Comparison of ENCODE assay signal across 12 cellular contexts in genomic region chr15:78987891-78988360, GRCh38. TPM values are rescaled to one million over a fixed set of nuclear protein-coding genes. Genes with fewer than 3 reads are reported as not detected.
DNase-seq lines count a peak whose midpoint lies in the region; ATAC-seq and TF ChIP-seq lines count a peak whose summit lies in the region.
"Had no signal": no experiment of that assay in that cellular context is flagged by ENCODE, and none has a peak within 500 bp of the region (broad histone marks: within the 10 kb centered on the region; RNA-seq: fewer than 3 reads in every experiment).

No MANE protein-coding gene starts in this region.

- H3K79me1 ChIP-seq in IMR-90 (ENCODE audit: low read depth in 1 of 2, low read length in 2 of 2) = no peaks in the 10 kb centered on the region; a peak in 1 of 4 replicates

- peak overlapping the region; percentile 96 for H3K18ac ChIP-seq in IMR-90 (ENCODE audit: low read depth, low read length)

- dilution Hi-C loops in IMR-90 (cut with HindIII; ENCODE audit: low sequenced_read_pairs, unreplicated experiment) = no loop called here

- no peak for TF ChIP-seq POLR2A in IMR-90 (IDR thresholded peaks at IDR 0.05; ENCODE audit: low read depth, low read length)
- no peak for TF ChIP-seq POLR2A in breast epithelium (IDR thresholded peaks at IDR 0.05)
- TF ChIP-seq POLR2A in testis (IDR thresholded peaks at IDR 0.05) = no peak

- TF ChIP-seq CTCF in IMR-90 (conservative IDR thresholded peaks at IDR 0.05; ENCODE audit: low read depth, low read length) = no peak
- no peak for TF ChIP-seq CTCF in breast epithelium (IDR thresholded peaks at IDR 0.05)
- TF ChIP-seq CTCF in testis (IDR thresholded peaks at IDR 0.05) = no peak

- peak overlapping the region; percentile 99 for H4K91ac ChIP-seq in IMR-90 (ENCODE audit: insufficient read depth, low read depth, low read length)

- no peaks in the 10 kb centered on the region; the same call in 1 of the 2 replicates for H3K27me3 ChIP-seq in IMR-90 (ENCODE audit: control insufficient read depth, insufficient read depth, low read length)
- H3K27me3 ChIP-seq in breast epithelium = no peaks in the 10 kb centered on the region
- no peaks in the 10 kb centered on the region for H3K27me3 ChIP-seq in layer of hippocampus (ENCODE audit: control insufficient read depth, insufficient read depth, low read length)
- no peaks in the 10 kb centered on the region for H3K27me3 ChIP-seq in testis

- H3K9me3 ChIP-seq in IMR-90 (ENCODE audit: control insufficient read depth, insufficient read depth, low read length) = no peaks in the 10 kb centered on the region
- H3K9me3 ChIP-seq in breast epithelium = no peaks in the 10 kb centered on the region
- H3K9me3 ChIP-seq in testis = no peaks in the 10 kb centered on the region

- peak overlapping the region; percentile 63; the same call in 1 of the 2 replicates for H3K56ac ChIP-seq in IMR-90 (ENCODE audit: extremely low read depth, insufficient read depth, low read length)

- peak overlapping the region; percentile 81 for H2BK5ac ChIP-seq in IMR-90 (ENCODE audit: low read depth, low read length, poor library complexity, severe bottlenecking)

- H3K4me3 Mint-ChIP-seq in effector memory CD8-positive, alpha-beta T cell = no peak overlapping the region
- H3K4me3 Mint-ChIP-seq: H9 had no signal

- H3K27me3 Mint-ChIP-seq in effector memory CD8-positive, alpha-beta T cell = peaks cover 27 to 64% of the 10 kb centered on the region in 2 donors

- intact Hi-C loops in IMR-90 (cut with micrococcal nuclease) = loop anchor here (1.0 kb wide), 1 partner anchor 37 kb away; no protein-coding TSS in a partner anchor
- intact Hi-C loops in breast epithelium (cut with DNase I; ENCODE audit: low total_unique reads) = no loop called here
- intact Hi-C loops in testis (cut with DNase I; ENCODE audit: low total_unique reads) = no loop called here

- peaks cover under 1 to 2% of the 10 kb centered on the region in 2 donors for H3K4me1 Mint-ChIP-seq in effector memory CD8-positive, alpha-beta T cell (ENCODE audit: low read depth in 2 of 2)

- no TSS peak for BruUV-seq in IMR-90 (replicated peaks; lab: Mats Ljungman, UMichigan)

- TF ChIP-seq RAD21 in IMR-90 (IDR thresholded peaks at IDR 0.05; ENCODE audit: low read length) = no peak

- H3K4me3 ChIP-seq in IMR-90 (ENCODE audit: insufficient read depth, low read depth, low read length) (no peak overlapping the region), breast epithelium (no peak overlapping the region), testis (no peak overlapping the region)

- H3K4me1 ChIP-seq in IMR-90 (ENCODE audit: control insufficient read depth, insufficient read depth, low read length) (peaks cover 26% of the 10 kb centered on the region), breast epithelium (no peaks in the 10 kb centered on the region), testis (peaks cover 3% of the 10 kb centered on the region)

- peaks cover 23% of the 10 kb centered on the region for H3K9me1 ChIP-seq in IMR-90 (ENCODE audit: insufficient read depth, low read length)

- H2BK120ac ChIP-seq in IMR-90 (ENCODE audit: low read depth, low read length) = peak overlapping the region; percentile 99

- H2BK20ac ChIP-seq in IMR-90 (ENCODE audit: low read depth, low read length) = peak overlapping the region; percentile 98

- peak overlapping the region; percentile 90 for H3K23ac ChIP-seq in IMR-90 (ENCODE audit: low read depth, low read length)

- WGBS in IMR-90 (ENCODE audit: extremely low coverage in 2 of 2, insufficient read length in 1 of 2), 2 experiments = 67% methylated on average over 1 of the region's 6 CpGs; no CpG with 5 or more reads in 1 of the 2 experiments
- 71 to 85% methylated on average over 6 of the region's 6 CpGs for WGBS in testis, 2 donors

- CTCF ChIA-PET in IMR-90 (lab: Yijun Ruan, JAX) = no interaction called here

- in situ Hi-C loops in IMR-90 (cut with MboI; ENCODE audit: low sequenced_read_pairs) = no loop called here

- peak overlapping the region; percentile 99 for H3K4ac ChIP-seq in IMR-90 (ENCODE audit: low read depth, low read length)

- POLR2A ChIA-PET in IMR-90 (lab: Charles Lee; ENCODE audit: unreplicated experiment) = no interaction called here

- no peak overlapping the region for H3K27ac Mint-ChIP-seq in effector memory CD8-positive, alpha-beta T cell
- H3K27ac Mint-ChIP-seq: H9 had no signal

- DNase-seq in IMR-90 (no peak), breast epithelium (ENCODE audit: low spot score in 2 of 2) (no peak), testis (no peak), NCI-H1930 (lab: John Stamatoyannopoulos, UW) (no peak)
- DNase-seq in effector memory CD8-positive, alpha-beta T cell = no peak
- DNase-seq: activated CD4-positive, CD25-positive, alpha-beta regulatory T cell; activated effector memory CD4-positive, alpha-beta T cell treated with anti-CD3 and anti-CD28 coated beads, Interleukin-2, amount 50 U/mL, for 16 hours; H9; NCI-H1048 had no signal

- no peaks in the 10 kb centered on the region for H3K36me3 Mint-ChIP-seq in effector memory CD8-positive, alpha-beta T cell (ENCODE audit: insufficient read depth)

- no peaks in the 10 kb centered on the region for H3K9me3 Mint-ChIP-seq in effector memory CD8-positive, alpha-beta T cell
- H3K9me3 Mint-ChIP-seq: H9 had no signal

- H2AK9ac ChIP-seq in IMR-90 (replicated peaks; ENCODE audit: low read depth, low read length, poor library complexity) = peak overlapping the region; percentile 94

- H2BK15ac ChIP-seq in IMR-90 (ENCODE audit: low read depth, low read length) = peak overlapping the region; percentile 100

- peak overlapping the region; percentile 96 for H4K5ac ChIP-seq in IMR-90 (ENCODE audit: low read depth, low read length)

- peak overlapping the region; percentile 77 for H3K27ac ChIP-seq in IMR-90 (ENCODE audit: insufficient read depth, low read length)
- peak overlapping the region; percentile 85 to 91 for H3K27ac ChIP-seq in breast epithelium
- H3K27ac ChIP-seq in layer of hippocampus (ENCODE audit: low read depth, low read length) = peak overlapping the region; percentile 58
- peak overlapping the region; percentile 46 to 76 for H3K27ac ChIP-seq in testis

- no peak overlapping the region for H3K4me2 ChIP-seq in IMR-90 (ENCODE audit: low read depth, low read length)

- H3K36me3 ChIP-seq in IMR-90 (ENCODE audit: control insufficient read depth, insufficient read depth, low read length) (no peaks in the 10 kb centered on the region), breast epithelium (no peaks in the 10 kb centered on the region), testis (ENCODE audit: low read depth, missing control alignments) (no peaks in the 10 kb centered on the region)

- peak overlapping the region; percentile 85 to 98 for H4K8ac ChIP-seq in IMR-90 (ENCODE audit: low read depth in 2 of 2, low read length in 2 of 2)

- peak overlapping the region; percentile 98 for H3K14ac ChIP-seq in IMR-90 (replicated peaks; ENCODE audit: low read depth, low read length)

- peak overlapping the region; percentile 89 for H2AFZ ChIP-seq in IMR-90 (replicated peaks; ENCODE audit: low read length, poor library complexity)

- H3K9ac ChIP-seq in IMR-90 (ENCODE audit: low read depth, low read length) = 0 out of 2 replicates have a peak overlapping the region, but pooled peaks have one; percentile 23

- peak overlapping the region; percentile 98 for H2AK5ac ChIP-seq in IMR-90 (ENCODE audit: low read depth, low read length)

- H4K20me1 ChIP-seq in IMR-90 (ENCODE audit: insufficient read depth, low read length) = no peaks in the 10 kb centered on the region

- no peak for ATAC-seq in IMR-90 (ENCODE audit: low read depth)
- ATAC-seq in effector memory CD8-positive, alpha-beta T cell (replicated peaks) = no peak
- no peak for ATAC-seq in GM19035 (IDR thresholded peaks at IDR 0.05; ENCODE audit: unreplicated experiment)
- ATAC-seq in GM19395 (IDR thresholded peaks at IDR 0.05; ENCODE audit: unreplicated experiment) = no peak

TF ChIP-seq in IMR-90, 13 proteins besides CTCF, POLR2A, EP300 and RAD21:
- TF ChIP-seq ELK1 (IDR thresholded peaks at IDR 0.05; ENCODE audit: borderline replicate concordance, low read depth, low read length) = no peak
- no peak for TF ChIP-seq BHLHE40 (IDR thresholded peaks at IDR 0.05; ENCODE audit: low read depth, low read length)
- no peak for TF ChIP-seq MAZ (IDR thresholded peaks at IDR 0.05; ENCODE audit: borderline replicate concordance, low read depth, low read length)
TF ChIP-seq in IMR-90: peak in this region for 0.

RNA-seq across cellular contexts. Expression of gene CTSH, which starts 43.1 kb away (rescaled TPM):
- total RNA-seq in IMR-90 (2012; rRNA removed) = 5.6 and 11.7 TPM in 2 replicates
- 13.9 and 18.4 TPM in 2 replicates for polyA plus RNA-seq in IMR-90 (2012; rRNA removed)
- polyA plus RNA-seq in IMR-90 (2012; cell fraction: cytosol; rRNA removed) = 7.8 and 8.4 TPM in 2 replicates
- 8.4 and 13.5 TPM in 2 replicates for polyA plus RNA-seq in IMR-90 (2012; cell fraction: nucleus; rRNA removed; ENCODE audit: low replicate concordance)
- 100 to 1,000 TPM; 158 to 272 (median 163) TPM for total RNA-seq in breast epithelium
- 10 to 100 TPM; 44.3 to 45.6 TPM for total RNA-seq in testis
- 152 TPM for polyA plus RNA-seq in testis (ENCODE audit: insufficient read depth, low read depth, low replicate concordance)
